8 cellular contexts compared by ENCODE assay signal in the genomic region with DNA sequence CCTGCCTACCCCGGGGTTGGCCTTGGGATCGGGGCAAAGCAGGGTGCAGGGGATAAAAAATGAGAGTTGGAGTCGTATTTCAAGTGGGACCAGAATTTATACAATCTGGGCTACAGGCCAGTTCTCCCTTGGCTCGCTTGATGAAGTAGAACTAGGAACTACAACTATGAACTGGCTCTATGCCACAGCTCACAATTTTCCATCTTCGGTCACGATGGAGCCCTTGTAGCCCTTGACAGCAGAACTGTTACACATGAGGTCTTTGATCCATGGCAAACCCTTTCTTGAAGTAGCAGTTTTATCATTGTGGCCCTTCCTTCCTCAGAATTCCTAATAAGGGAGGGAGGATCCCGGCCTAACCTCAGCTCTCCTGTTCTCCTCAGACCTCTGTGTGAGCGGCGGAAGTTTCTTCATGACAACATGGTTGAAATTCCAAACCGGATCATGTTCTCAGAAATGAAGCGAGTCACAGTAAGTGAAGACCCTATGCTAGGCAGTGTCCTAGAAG. TPM values are rescaled to one million over a fixed set of nuclear protein-coding genes. Genes with fewer than 3 reads are reported as not detected.
DNase-seq lines count a peak whose midpoint lies in the region; ATAC-seq and TF ChIP-seq lines count a peak whose summit lies in the region.

No MANE protein-coding gene starts in this region.

- H3K4me1 ChIP-seq in hepatocyte (ENCODE audit: insufficient read depth) = no peaks in the 10 kb centered on the region
- H3K4me1 ChIP-seq in skeletal muscle tissue (ENCODE audit: control insufficient read depth in 3 of 3, insufficient read depth in 3 of 3, low read length in 3 of 3) = peaks cover 8 to 17% (median 13%) of the 10 kb centered on the region in 3 donors
- H3K4me1 ChIP-seq in mesendoderm (ENCODE audit: control insufficient read depth, low read depth, low read length) = no peaks in the 10 kb centered on the region

- no peak overlapping the region for H3K23ac ChIP-seq in mesendoderm (ENCODE audit: low read length)

- H4K20me1 ChIP-seq in hepatocyte (ENCODE audit: insufficient read depth, poor library complexity, severe bottlenecking) = no peaks in the 10 kb centered on the region

- no peak overlapping the region for H2AK5ac ChIP-seq in mesendoderm (ENCODE audit: low read length)

- no peak overlapping the region for H3K56ac ChIP-seq in mesendoderm (ENCODE audit: low read length)

- H3K79me2 ChIP-seq in hepatocyte (no peaks in the 10 kb centered on the region), mesendoderm (ENCODE audit: control insufficient read depth, insufficient read depth, low read length) (no peaks in the 10 kb centered on the region)

- no peak overlapping the region for H4K5ac ChIP-seq in mesendoderm (ENCODE audit: low read length)

- H3K9ac ChIP-seq in skeletal muscle tissue (ENCODE audit: low read depth in 1 of 3, low read length in 3 of 3) (peak overlapping the region in 1 of 3 donors; percentile 47), mesendoderm (ENCODE audit: low read length) (no peak overlapping the region)

- 80% methylated on average over 11 of the region's 11 CpGs for WGBS in hepatocyte (ENCODE audit: low lambda C conversion rate, missing lambda C conversion rate)
- WGBS in mesendoderm (ENCODE audit: extremely low coverage, insufficient coverage, low lambda C conversion rate) = no CpG with 5 or more reads among the region's 11 CpGs

- peaks cover 20% of the 10 kb centered on the region for H3K36me3 ChIP-seq in brain microvascular endothelial cell (replicated peaks)
- H3K36me3 ChIP-seq in hepatocyte (replicated peaks; ENCODE audit: insufficient read depth, low read depth) = no peaks in the 10 kb centered on the region
- peaks cover 71 to 84% (median 73%) of the 10 kb centered on the region in 3 donors for H3K36me3 ChIP-seq in skeletal muscle tissue (ENCODE audit: control insufficient read depth in 3 of 3, insufficient read depth in 3 of 3, low read length in 3 of 3)
- H3K36me3 ChIP-seq in mesendoderm (ENCODE audit: control insufficient read depth, insufficient read depth, low read length) = peaks cover 46% of the 10 kb centered on the region

- DNase-seq in NCI-H1105 treated with DMSO at 0.1 percent for 48 hours (lab: John Stamatoyannopoulos, UW) (peak; percentile 74), brain microvascular endothelial cell (peak; percentile 73), hepatocyte (ENCODE audit: low spot score) (peak; percentile 35), SW480 (ENCODE audit: low spot score) (no peak), NCI-H345 treated with DMSO at 0.1 percent for 48 hours (lab: John Stamatoyannopoulos, UW; ENCODE audit: unreplicated experiment) (no peak), mesendoderm (no peak)

- H3K79me1 ChIP-seq in mesendoderm (ENCODE audit: low read length) = no peaks in the 10 kb centered on the region

- H2BK15ac ChIP-seq in mesendoderm (replicated peaks; ENCODE audit: low read depth) = no peak overlapping the region

- H3K9me2 ChIP-seq in hepatocyte (replicated peaks; ENCODE audit: insufficient read depth) = no peaks in the 10 kb centered on the region

- in situ Hi-C loops in brain microvascular endothelial cell (cut with HindIII; ENCODE audit: low pct_ligation_motif_present, low sequenced_read_pairs) = no loop called here

- no peak overlapping the region for H3K27ac ChIP-seq in brain microvascular endothelial cell
- peak overlapping the region; percentile 60 for H3K27ac ChIP-seq in hepatocyte
- H3K27ac ChIP-seq in skeletal muscle tissue (ENCODE audit: low read depth, low read length) = peak overlapping the region; percentile 43
- H3K27ac ChIP-seq in mesendoderm (ENCODE audit: low read depth, low read length) = no peak overlapping the region

- ATAC-seq in GM18868 (IDR thresholded peaks at IDR 0.05; ENCODE audit: unreplicated experiment) = no peak

- H3K4ac ChIP-seq in mesendoderm (ENCODE audit: low read depth, low read length) = no peak overlapping the region

- H2BK120ac ChIP-seq in mesendoderm (ENCODE audit: low read depth, low read length) = no peak overlapping the region

- H3K4me2 ChIP-seq in hepatocyte (no peak overlapping the region), mesendoderm (ENCODE audit: low read length) (no peak overlapping the region)

- no peak overlapping the region for H3K18ac ChIP-seq in mesendoderm (ENCODE audit: low read length)

- no peak overlapping the region for H4K8ac ChIP-seq in mesendoderm (ENCODE audit: low read depth, low read length)

- no peak overlapping the region for H3K4me3 ChIP-seq in brain microvascular endothelial cell (ENCODE audit: low read depth, low read length)
- H3K4me3 ChIP-seq in hepatocyte = no peak overlapping the region
- H3K4me3 ChIP-seq in skeletal muscle tissue (ENCODE audit: low read length in 3 of 3) = no peak overlapping the region
- no peak overlapping the region for H3K4me3 ChIP-seq in mesendoderm (ENCODE audit: low read length)

- H3K27me3 ChIP-seq in brain microvascular endothelial cell (replicated peaks) (no peaks in the 10 kb centered on the region), hepatocyte (no peaks in the 10 kb centered on the region), skeletal muscle tissue (ENCODE audit: control insufficient read depth in 3 of 3, insufficient read depth in 3 of 3, low read length in 3 of 3) (no peaks in the 10 kb centered on the region), mesendoderm (ENCODE audit: insufficient read depth, low read length, poor library complexity) (no peaks in the 10 kb centered on the region)

- H2BK5ac ChIP-seq in mesendoderm (ENCODE audit: low read length) = no peak overlapping the region

- no peaks in the 10 kb centered on the region for H3K9me3 ChIP-seq in hepatocyte (ENCODE audit: low read depth)
- no peaks in the 10 kb centered on the region for H3K9me3 ChIP-seq in skeletal muscle tissue (ENCODE audit: control insufficient read depth in 3 of 3, low read length in 3 of 3)

- TF ChIP-seq CTCF in brain microvascular endothelial cell (IDR thresholded peaks at IDR 0.05; ENCODE audit: low read depth, low read length, missing control alignments) (no peak), hepatocyte (IDR thresholded peaks at IDR 0.05; ENCODE audit: poor library complexity) (no peak)

- no peak overlapping the region for H2AFZ ChIP-seq in hepatocyte

RNA-seq across cellular contexts. Expression of a gene that starts 17.1 kb away (rescaled TPM):
- total RNA-seq in hepatocyte (29.4 and 31.6 TPM in 2 replicates), skeletal muscle tissue (36.5 TPM)
- 15.7 and 18.0 TPM in 2 replicates for polyA plus RNA-seq in hepatocyte
- polyA plus RNA-seq in mesendoderm (2013, experiment 1 of 2) = 42.3 TPM
- 42.2 TPM for polyA plus RNA-seq in mesendoderm (2013, experiment 2 of 2)

RNA-seq across cellular contexts. Expression of a gene that starts 36.1 kb away (rescaled TPM):
- 11.0 and 16.3 TPM in 2 replicates for total RNA-seq in hepatocyte
- 9.9 and 11.8 TPM in 2 replicates for polyA plus RNA-seq in hepatocyte
- total RNA-seq in skeletal muscle tissue = 15.1 TPM
- polyA plus RNA-seq in mesendoderm (2013, experiment 1 of 2) = 9.2 TPM
- polyA plus RNA-seq in mesendoderm (2013, experiment 2 of 2) = 9.9 TPM

RNA-seq across cellular contexts. Expression of a gene that starts 36.1 kb away (rescaled TPM):
- 0.76 and 2.6 TPM in 2 replicates for total RNA-seq in hepatocyte
- 1.7 and 2.4 TPM in 2 replicates for polyA plus RNA-seq in hepatocyte
- 3.1 TPM for total RNA-seq in skeletal muscle tissue
- 0.84 TPM for polyA plus RNA-seq in mesendoderm (2013, experiment 1 of 2)
- 0.83 TPM for polyA plus RNA-seq in mesendoderm (2013, experiment 2 of 2)

Comparison
In these comparisons a context has a peak if more than half of its experiments do, and no peak if none do; other contexts are left out.
1. DNase-seq: peak in NCI-H1105 treated with DMSO at 0.1 percent for 48 hours (single experiment), brain microvascular endothelial cell (single experiment) and hepatocyte (single experiment); none in SW480 (single experiment), NCI-H345 treated with DMSO at 0.1 percent for 48 hours (single experiment) and mesendoderm (single experiment).
2. H3K27ac ChIP-seq: peak in hepatocyte (single experiment) and skeletal muscle tissue (single experiment); none in brain microvascular endothelial cell (single experiment) and mesendoderm (single experiment).